14 cellular contexts compared by ENCODE assay signal in the genomic region with DNA sequence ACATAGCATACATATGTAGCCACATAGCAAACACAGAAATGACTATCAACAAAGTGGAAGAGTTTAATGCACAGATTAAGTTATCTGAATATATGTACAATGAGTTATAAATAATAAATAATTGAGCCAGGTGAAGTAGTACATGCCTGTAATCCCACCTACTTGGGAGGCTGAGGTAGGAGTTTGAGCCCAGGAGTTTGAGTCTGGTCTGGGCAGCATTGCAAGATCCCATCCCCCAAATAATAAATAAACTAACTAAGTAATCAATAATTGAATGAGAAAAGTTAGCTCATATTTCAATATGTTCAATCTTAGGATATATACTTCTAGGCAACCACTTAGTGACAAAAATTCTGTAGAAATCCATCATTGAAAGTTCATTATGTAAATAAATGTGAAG. TPM values are rescaled to one million over a fixed set of nuclear protein-coding genes. Genes with fewer than 3 reads are reported as not detected.
DNase-seq lines count a peak whose midpoint lies in the region; ATAC-seq and TF ChIP-seq lines count a peak whose summit lies in the region.
"Had no signal": no experiment of that assay in that cellular context is flagged by ENCODE, and none has a peak within 500 bp of the region (broad histone marks: within the 10 kb centered on the region; RNA-seq: fewer than 3 reads in every experiment).

No MANE protein-coding gene starts in this region.

- H3K27ac ChIP-seq in DOHH2 (ENCODE audit: low read depth, low read length) (no peak overlapping the region), trophoblast cell (ENCODE audit: low read depth, low read length) (no peak overlapping the region)
- H3K27ac ChIP-seq: testis had no signal

- H2AFZ ChIP-seq in trophoblast cell (ENCODE audit: insufficient read depth, low read length, poor library complexity): no peak overlapping the region

- no peak overlapping the region for H2BK5ac ChIP-seq in trophoblast cell (ENCODE audit: low read depth, low read length, poor library complexity)

- TF ChIP-seq CTCF in CD14-positive monocyte (IDR thresholded peaks at IDR 0.05): no peak
- no peak for TF ChIP-seq CTCF in DOHH2 (IDR thresholded peaks at IDR 0.05; ENCODE audit: low read depth, low read length, poor library complexity, severe bottlenecking)

- H3K4me1 Mint-ChIP-seq in CD14-positive monocyte: peaks cover 67% of the 10 kb centered on the region
- peaks cover 80% of the 10 kb centered on the region for H3K4me1 Mint-ChIP-seq in activated naive CD8-positive, alpha-beta T cell (ENCODE audit: low read depth)
- H3K4me1 Mint-ChIP-seq in natural killer cell treated with Interleukin-12 subunit alpha and Interleukin-12 subunit beta and Interleukin-15 and Interleukin-18, amount 100 ng/mL, for 72 hours (ENCODE audit: low read depth in 2 of 2): peaks cover 68 to 71% of the 10 kb centered on the region in 2 donors

- H3K36me3 Mint-ChIP-seq in CD14-positive monocyte: peaks cover 4 to 8% of the 10 kb centered on the region in 2 donors
- peaks cover 8% of the 10 kb centered on the region for H3K36me3 Mint-ChIP-seq in activated naive CD8-positive, alpha-beta T cell
- H3K36me3 Mint-ChIP-seq in natural killer cell treated with Interleukin-12 subunit alpha and Interleukin-12 subunit beta and Interleukin-15 and Interleukin-18, amount 100 ng/mL, for 72 hours: peaks cover 6% of the 10 kb centered on the region

- no peak overlapping the region for H4K91ac ChIP-seq in trophoblast cell (ENCODE audit: low read depth, low read length)

- H2AK5ac ChIP-seq in trophoblast cell (ENCODE audit: low read length): no peak overlapping the region

- H3K36me3 ChIP-seq in DOHH2 (ENCODE audit: control insufficient read depth, low read length): peaks cover 3% of the 10 kb centered on the region; the same call in 1 of the 2 replicates
- H3K36me3 ChIP-seq in trophoblast cell (ENCODE audit: control insufficient read depth in 1 of 2, insufficient read depth in 2 of 2, low read length in 2 of 2): peaks cover 2 to 4% of the 10 kb centered on the region in 2 experiments

- no peak overlapping the region for H4K12ac ChIP-seq in trophoblast cell (ENCODE audit: low read depth, low read length)

- peaks cover 0 to 3% (median 0%) of the 10 kb centered on the region in 3 donors for H3K27me3 Mint-ChIP-seq in CD14-positive monocyte (ENCODE audit: low read depth in 3 of 3)
- no peaks in the 10 kb centered on the region for H3K27me3 Mint-ChIP-seq in activated naive CD8-positive, alpha-beta T cell
- H3K27me3 Mint-ChIP-seq in natural killer cell treated with Interleukin-12 subunit alpha and Interleukin-12 subunit beta and Interleukin-15 and Interleukin-18, amount 100 ng/mL, for 72 hours: no peaks in the 10 kb centered on the region

- peaks cover 63% of the 10 kb centered on the region for H3K79me2 ChIP-seq in DOHH2 (ENCODE audit: control insufficient read depth, low read length)
- H3K79me2 ChIP-seq in trophoblast cell (ENCODE audit: control insufficient read depth, insufficient read depth, low read length, poor library complexity): peaks cover 2% of the 10 kb centered on the region

- peaks cover 55% of the 10 kb centered on the region for H3K4me1 ChIP-seq in DOHH2 (ENCODE audit: control insufficient read depth, low read length)
- H3K4me1 ChIP-seq in trophoblast cell (ENCODE audit: control insufficient read depth in 1 of 2, insufficient read depth in 2 of 2, low read length in 2 of 2): peaks cover 4 to 11% of the 10 kb centered on the region in 2 experiments

- peaks cover 0 to 8% (median 0%) of the 10 kb centered on the region in 7 donors for H3K9me3 Mint-ChIP-seq in CD14-positive monocyte
- H3K9me3 Mint-ChIP-seq in activated naive CD8-positive, alpha-beta T cell (ENCODE audit: low read depth): peaks cover 3% of the 10 kb centered on the region
- no peaks in the 10 kb centered on the region for H3K9me3 Mint-ChIP-seq in natural killer cell treated with Interleukin-12 subunit alpha and Interleukin-12 subunit beta and Interleukin-15 and Interleukin-18, amount 100 ng/mL, for 72 hours

- no peaks in the 10 kb centered on the region for H4K20me1 ChIP-seq in DOHH2 (ENCODE audit: control insufficient read depth, insufficient read depth, low read depth, low read length)

- peaks cover 4% of the 10 kb centered on the region for H3K79me1 ChIP-seq in trophoblast cell (ENCODE audit: low read length)

- H4K8ac ChIP-seq in trophoblast cell (ENCODE audit: low read depth, low read length): no peak overlapping the region

- no peaks in the 10 kb centered on the region for H3K27me3 ChIP-seq in DOHH2 (ENCODE audit: control insufficient read depth, low read length)
- H3K27me3 ChIP-seq in trophoblast cell (ENCODE audit: insufficient read depth, low read length): no peaks in the 10 kb centered on the region
- H3K27me3 ChIP-seq: testis had no signal

- peak overlapping the region in 4 of 7 donors; percentile 75 to 100 (median 88) for H3K27ac Mint-ChIP-seq in CD14-positive monocyte
- peak overlapping the region; percentile 93 for H3K27ac Mint-ChIP-seq in activated naive CD8-positive, alpha-beta T cell
- peak overlapping the region; percentile 96 to 99 for H3K27ac Mint-ChIP-seq in natural killer cell treated with Interleukin-12 subunit alpha and Interleukin-12 subunit beta and Interleukin-15 and Interleukin-18, amount 100 ng/mL, for 72 hours

- H3K9me2 ChIP-seq in DOHH2 (replicated peaks; ENCODE audit: control insufficient read depth, low read length): no peaks in the 10 kb centered on the region

- DNase-seq in CD14-positive monocyte (ENCODE audit: low spot score) (no peak), trophoblast cell (no peak), GM03348 (ENCODE audit: low spot score) (no peak), NOMO-1 treated with dmso at 0.1 percent for 144 hours (lab: John Stamatoyannopoulos, UW; ENCODE audit: unreplicated experiment) (no peak)
- DNase-seq in natural killer cell treated with Interleukin-12 subunit alpha and Interleukin-12 subunit beta and Interleukin-15 and Interleukin-18, amount 100 ng/mL, for 72 hours (ENCODE audit: low spot score): no peak
- DNase-seq: left cardiac atrium, NCI-H446 treated with DMSO at 0.1 percent for 48 hours, small intestine, testis had no signal

- H3F3A ChIP-seq in DOHH2 (ENCODE audit: control insufficient read depth, insufficient read depth): peaks cover 34% of the 10 kb centered on the region

- H3K4ac ChIP-seq in trophoblast cell (ENCODE audit: low read depth, low read length): no peak overlapping the region

- H3K9ac ChIP-seq in trophoblast cell (ENCODE audit: low read length): no peak overlapping the region

- no peak overlapping the region for H3K18ac ChIP-seq in trophoblast cell (ENCODE audit: low read length)

- H2BK12ac ChIP-seq in trophoblast cell (ENCODE audit: low read length): no peak overlapping the region

- H3K4me3 ChIP-seq in DOHH2 (ENCODE audit: low read length): peak overlapping the region; percentile 84; the same call in 1 of the 2 replicates
- no peak overlapping the region for H3K4me3 ChIP-seq in trophoblast cell (ENCODE audit: low read depth, low read length)
- H3K4me3 ChIP-seq: testis had no signal

- H3K14ac ChIP-seq in trophoblast cell (ENCODE audit: low read length): no peak overlapping the region

- H3K4me3 Mint-ChIP-seq in CD14-positive monocyte: no peak overlapping the region
- peak overlapping the region; percentile 99 for H3K4me3 Mint-ChIP-seq in activated naive CD8-positive, alpha-beta T cell
- H3K4me3 Mint-ChIP-seq in natural killer cell treated with Interleukin-12 subunit alpha and Interleukin-12 subunit beta and Interleukin-15 and Interleukin-18, amount 100 ng/mL, for 72 hours: peak overlapping the region; percentile 90

- no peak for ATAC-seq in natural killer cell treated with Interleukin-12 subunit alpha and Interleukin-12 subunit beta and Interleukin-15 and Interleukin-18, amount 100 ng/mL, for 72 hours
- no peak for ATAC-seq in GM21423 (IDR thresholded peaks at IDR 0.05; ENCODE audit: unreplicated experiment)
- ATAC-seq: left cardiac atrium, Panc1 had no signal

- H3K4me2 ChIP-seq in DOHH2 (ENCODE audit: low read length) (peak overlapping the region; percentile 74), trophoblast cell (ENCODE audit: low read length) (no peak overlapping the region)

- no peak overlapping the region for H3K23ac ChIP-seq in trophoblast cell (ENCODE audit: low read length)

- intact Hi-C loops in CD14-positive monocyte (cut with micrococcal nuclease): no loop called here

- H2BK120ac ChIP-seq in trophoblast cell (ENCODE audit: insufficient read depth, low read length, poor library complexity): no peak overlapping the region

- no peaks in the 10 kb centered on the region for H3K9me3 ChIP-seq in DOHH2 (ENCODE audit: control insufficient read depth, insufficient read depth, low read length)
- no peaks in the 10 kb centered on the region for H3K9me3 ChIP-seq in trophoblast cell (ENCODE audit: insufficient read depth, low read depth, low read length)
- H3K9me3 ChIP-seq: testis had no signal

RNA-seq across cellular contexts. Expression of a gene that starts 1.7 kb away (rescaled TPM):
- polyA plus RNA-seq in CD14-positive monocyte: 10 to 100 TPM; 76.4 to 90.9 TPM
- 100 to 1,000 TPM; 172 to 176 TPM for total RNA-seq in natural killer cell treated with Interleukin-12 subunit alpha and Interleukin-12 subunit beta and Interleukin-15 and Interleukin-18, amount 100 ng/mL, for 72 hours
- 20.4 and 20.6 TPM in 2 replicates for polyA plus RNA-seq in trophoblast cell (2013)

RNA-seq across cellular contexts. Expression of a gene that starts 15.9 kb away (rescaled TPM):
- polyA plus RNA-seq in CD14-positive monocyte: not detected
- total RNA-seq in natural killer cell treated with Interleukin-12 subunit alpha and Interleukin-12 subunit beta and Interleukin-15 and Interleukin-18, amount 100 ng/mL, for 72 hours: under 1 TPM in 1 of 2 donors, not detected in 1; 0.64 TPM
- 85.5 and 90.7 TPM in 2 replicates for polyA plus RNA-seq in trophoblast cell (2013)
- total RNA-seq: myocyte had no signal

Comparison
In these comparisons a context has a peak if more than half of its experiments do, and no peak if none do; other contexts are left out.
1. H3K4me3 Mint-ChIP-seq: peak in activated naive CD8-positive, alpha-beta T cell (single experiment) and natural killer cell treated with Interleukin-12 subunit alpha and Interleukin-12 subunit beta and Interleukin-15 and Interleukin-18, amount 100 ng/mL, for 72 hours (single experiment); none in CD14-positive monocyte (0 of 2).
2. Peak in every context shown above with its lines, with median percentiles within 50 percentile points of each other: H3K27ac Mint-ChIP-seq.